In the genomic region with DNA sequence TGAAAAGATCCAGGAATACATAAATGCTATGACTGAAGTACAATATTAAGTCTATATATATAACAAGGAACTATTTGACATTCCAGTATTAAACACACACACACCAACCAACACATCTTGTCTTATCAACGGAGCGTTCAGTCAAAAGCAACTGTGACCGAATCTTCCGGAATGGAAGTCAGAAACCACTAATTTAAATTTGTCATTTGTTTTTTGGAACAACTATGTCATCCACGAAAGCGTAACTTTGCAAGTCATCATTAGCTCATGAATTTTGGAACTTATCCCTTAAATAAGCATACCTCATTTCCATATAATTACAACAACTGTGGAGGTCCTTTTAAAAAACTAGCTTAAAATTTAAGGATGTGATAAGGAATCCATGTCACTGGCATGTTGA, we compare ENCODE assay signal across 19 cellular contexts. TPM values are rescaled to one million over a fixed set of nuclear protein-coding genes. Genes with fewer than 3 reads are reported as not detected.
DNase-seq lines count a peak whose midpoint lies in the region; ATAC-seq, FAIRE-seq and TF ChIP-seq lines count a peak whose summit lies in the region.
"Had no signal": no experiment of that assay in that cellular context is flagged by ENCODE, and none has a peak within 500 bp of the region (broad histone marks: within the 10 kb centered on the region; RNA-seq: fewer than 3 reads in every experiment).

No MANE protein-coding gene starts in this region.

- no peaks in the 10 kb centered on the region; the same call in 1 of the 2 replicates for H3K9me3 Mint-ChIP-seq in HFFc6
- H3K9me3 Mint-ChIP-seq: CD4-positive, alpha-beta T cell had no signal

- H3K36me3 ChIP-seq in esophagus muscularis mucosa (no peaks in the 10 kb centered on the region), hepatocyte (replicated peaks; ENCODE audit: insufficient read depth, low read depth) (no peaks in the 10 kb centered on the region)

- TF ChIP-seq EP300 in A549 (IDR thresholded peaks at IDR 0.05) (no peak), esophagus muscularis mucosa (IDR thresholded peaks at IDR 0.05) (no peak)

- H3K4me3 Mint-ChIP-seq in HFFc6, result no peak overlapping the region
- H3K4me3 Mint-ChIP-seq: CD4-positive, alpha-beta T cell; GM23338 had no signal

- H3K9me3 ChIP-seq in A549, result no peaks in the 10 kb centered on the region
- H3K9me3 ChIP-seq in esophagus muscularis mucosa, result no peaks in the 10 kb centered on the region
- no peaks in the 10 kb centered on the region for H3K9me3 ChIP-seq in hepatocyte (ENCODE audit: low read depth)

- POLR2A ChIA-PET in A549 (lab: Yijun Ruan, JAX), result no interaction called here

- peaks cover 5% of the 10 kb centered on the region for H4K20me1 ChIP-seq in hepatocyte (ENCODE audit: insufficient read depth, poor library complexity, severe bottlenecking)

- peaks cover 60% of the 10 kb centered on the region for H3K4me1 Mint-ChIP-seq in HFFc6 (ENCODE audit: low read depth)

- H2AFZ ChIP-seq in hepatocyte, result no peak overlapping the region
- H2AFZ ChIP-seq: GM23338, PC-9 had no signal

- ATAC-seq in A549, result no peak
- ATAC-seq: GM23338 had no signal

- H3K79me2 ChIP-seq in hepatocyte, result peaks cover 22% of the 10 kb centered on the region

- no peak overlapping the region for H3K4me3 ChIP-seq in A549
- peak overlapping the region in 3 of 4 donors; percentile 65 to 73 (median 66) for H3K4me3 ChIP-seq in esophagus muscularis mucosa
- H3K4me3 ChIP-seq in hepatocyte, result no peak overlapping the region
- no peak overlapping the region for H3K4me3 ChIP-seq in foreskin fibroblast (ENCODE audit: low read depth in 1 of 2, low read length in 2 of 2)
- H3K4me3 ChIP-seq: GM23338, PC-9 had no signal

- H3K9me2 ChIP-seq in hepatocyte (replicated peaks; ENCODE audit: insufficient read depth), result no peaks in the 10 kb centered on the region

- no peak for TF ChIP-seq RAD21 in A549 (conservative IDR thresholded peaks at IDR 0.05 in 1 of 2, IDR thresholded peaks at IDR 0.05 in 1 of 2)

- intact Hi-C loops in esophagus muscularis mucosa (cut with DNase I), result loop anchor here (10.0 kb wide), 1 partner anchor 1411 kb away; no protein-coding TSS in a partner anchor
- intact Hi-C loops in head of caudate nucleus (cut with DNase I), result no loop called here

- H3K27me3 ChIP-seq in esophagus muscularis mucosa, result no peaks in the 10 kb centered on the region
- H3K27me3 ChIP-seq in hepatocyte, result peaks cover 19% of the 10 kb centered on the region

- H3K4me1 ChIP-seq in A549, result no peaks in the 10 kb centered on the region
- H3K4me1 ChIP-seq in esophagus muscularis mucosa, result peaks cover 19 to 68% (median 56%) of the 10 kb centered on the region in 4 donors
- no peaks in the 10 kb centered on the region for H3K4me1 ChIP-seq in hepatocyte (ENCODE audit: insufficient read depth)

- WGBS in A549 (ENCODE audit: missing lambda C conversion rate), result 21% methylated on average over 6 of the region's 6 CpGs
- WGBS in esophagus muscularis mucosa, result 51% methylated on average over 6 of the region's 6 CpGs
- WGBS in hepatocyte (ENCODE audit: low lambda C conversion rate, missing lambda C conversion rate), result 78% methylated on average over 6 of the region's 6 CpGs

- TF ChIP-seq POLR2A in A549 (IDR thresholded peaks at IDR 0.05; ENCODE audit: low read length) (no peak), esophagus muscularis mucosa (IDR thresholded peaks at IDR 0.05; ENCODE audit: low read depth) (no peak)

- TF ChIP-seq CTCF in A549 (IDR thresholded peaks at IDR 0.05) (no peak), HFFc6 (IDR thresholded peaks at IDR 0.05) (no peak), esophagus muscularis mucosa (IDR thresholded peaks at IDR 0.05) (no peak), hepatocyte (IDR thresholded peaks at IDR 0.05; ENCODE audit: poor library complexity) (no peak), foreskin fibroblast (IDR thresholded peaks at IDR 0.05; ENCODE audit: low read depth, low read length) (no peak)

- H3K27ac ChIP-seq in A549, result no peak overlapping the region
- peak overlapping the region; percentile 47 to 85 (median 64) for H3K27ac ChIP-seq in esophagus muscularis mucosa (replicated peaks in 1 of 4)
- no peak overlapping the region for H3K27ac ChIP-seq in hepatocyte
- H3K27ac ChIP-seq: HL-60, PC-9 had no signal

- H3K36me3 Mint-ChIP-seq in HFFc6 (ENCODE audit: low read depth), result no peaks in the 10 kb centered on the region

- CTCF ChIA-PET in A549 (lab: Yijun Ruan, JAX), result no interaction called here

- FAIRE-seq in A549 (lab: Jason Lieb, UNC), result no peak
- FAIRE-seq: A204.1 had no signal

- H3K27me3 Mint-ChIP-seq in HFFc6 (ENCODE audit: insufficient read depth), result peaks cover 7% of the 10 kb centered on the region; the same call in 1 of the 2 replicates

- H3K27ac Mint-ChIP-seq in HFFc6, result peak overlapping the region; percentile 7; the same call in 1 of the 2 replicates
- H3K27ac Mint-ChIP-seq: CD4-positive, alpha-beta T cell had no signal

- DNase-seq in A549 (ENCODE audit: low read depth in 1 of 2, low spot score in 1 of 2) (no peak), HFFc6 (no peak), esophagus muscularis mucosa (ENCODE audit: extremely low spot score) (no peak), hepatocyte (ENCODE audit: low spot score) (no peak), foreskin fibroblast (no peak), NCI-H526 (lab: John Stamatoyannopoulos, UW) (no peak), HuH-7.5 (ENCODE audit: low spot score) (no peak), head of caudate nucleus (no peak)
- DNase-seq: AML-193; CD4-positive, alpha-beta T cell; DMS79 treated with DMSO at 0.1 percent for 48 hours; GDM1; KG1; NCI-H1092 treated with DMSO at 0.1 percent for 48 hours; NCI-H1694 treated with DMSO at 0.1 percent for 48 hours; PC-9 had no signal

- H3K4me2 ChIP-seq in A549 (no peak overlapping the region), hepatocyte (peak overlapping the region; percentile 41)
- H3K4me2 ChIP-seq: GM23338, PC-9 had no signal

TF ChIP-seq in A549, 52 proteins besides CTCF, POLR2A, EP300 and RAD21:
- TF ChIP-seq NFE2L2 (conservative IDR thresholded peaks at IDR 0.05; ENCODE audit: low read length) (0 out of 2 replicates have a peak, but pooled peaks have one; percentile 20), CBX2 (IDR thresholded peaks at IDR 0.05; ENCODE audit: borderline replicate concordance, low read depth) (no peak), HEYL (CRISPR knock-in tag; IDR thresholded peaks at IDR 0.05) (no peak), ZC3H11A (IDR thresholded peaks at IDR 0.05) (no peak), CHD2 (IDR thresholded peaks at IDR 0.05; ENCODE audit: low read length, partially characterized antibody) (no peak)

RNA-seq across cellular contexts. Expression of gene ZNF385D, which starts 5.0 kb away (rescaled TPM):
- polyA plus RNA-seq in A549 (2011; rRNA removed) (not detected in 2 replicates), A549 (2017; fragmentation: RNase III; extraction: RNeasy Plus Mini Kit Qiagen cat#74134 plus additional on column Dnase treatment) (not detected in 3 replicates), hepatocyte (7.4 and 8.5 TPM in 2 replicates)
- polyA plus RNA-seq in A549 (2012; cell fraction: cytosol; rRNA removed), result not detected in 2 replicates
- polyA plus RNA-seq in A549 (2012; cell fraction: nucleus; rRNA removed), result not detected in 2 replicates
- not detected in 2 replicates for polyA minus RNA-seq in A549 (2011; rRNA and poly(A)+ RNA removed)
- 1 to 10 TPM; 3.0 to 4.8 (median 4.1) TPM for total RNA-seq in HFFc6 (2021; fragmentation: NEBNext Ultra II Directional; extraction: Animal tissue kit (Norgen Biotek cat#: 25700))
- total RNA-seq in esophagus muscularis mucosa (10 to 100 TPM in 1 of 4 donors, 1 to 10 TPM in 3; 7.7 to 11.2 (median 8.2) TPM), hepatocyte (2.9 and 4.9 TPM in 2 replicates)
- total RNA-seq: CD4-positive, alpha-beta T cell had no signal

Comparison
In these comparisons a context has a peak if more than half of its experiments do, and no peak if none do; other contexts are left out.
1. H3K27ac ChIP-seq: peak in esophagus muscularis mucosa (4 of 4); none in A549 (0 of 2) and hepatocyte (single experiment).
2. H3K4me3 ChIP-seq: peak in esophagus muscularis mucosa (3 of 4); none in A549 (single experiment), hepatocyte (single experiment) and foreskin fibroblast (0 of 2).